ENCODE assay signal across 10 cellular contexts in genomic region chr21:46622226-46622625, GRCh38. TPM values are rescaled to one million over a fixed set of nuclear protein-coding genes. Genes with fewer than 3 reads are reported as not detected.
DNase-seq lines count a peak whose midpoint lies in the region; ATAC-seq and TF ChIP-seq lines count a peak whose summit lies in the region.
"Had no signal": no experiment of that assay in that cellular context is flagged by ENCODE, and none has a peak within 500 bp of the region (broad histone marks: within the 10 kb centered on the region; RNA-seq: fewer than 3 reads in every experiment).

No MANE protein-coding gene starts in this region.

- H3K27ac ChIP-seq in caudate nucleus (ENCODE audit: low read depth, low read length) (peak overlapping the region; percentile 95), WERI-Rb-1 (no peak overlapping the region)
- peak overlapping the region; percentile 80 for H3K27ac ChIP-seq in naive thymus-derived CD4-positive, alpha-beta T cell (ENCODE audit: low read depth, low read length)

- H3K4me3 Mint-ChIP-seq in CD14-positive monocyte = peak overlapping the region; percentile 20 to 71
- H3K4me3 Mint-ChIP-seq in naive thymus-derived CD4-positive, alpha-beta T cell = peak overlapping the region; percentile 62 to 82 (median 76)

- H3K9me3 ChIP-seq in naive thymus-derived CD4-positive, alpha-beta T cell (ENCODE audit: control insufficient read depth in 2 of 3, low read length in 3 of 3) = no peaks in the 10 kb centered on the region
- peaks cover 17% of the 10 kb centered on the region for H3K9me3 ChIP-seq in WERI-Rb-1 (ENCODE audit: severe bottlenecking)

- H3K36me3 Mint-ChIP-seq in CD14-positive monocyte = peaks cover 4 to 12% of the 10 kb centered on the region in 2 donors
- peaks cover 0 to 13% (median 4%) of the 10 kb centered on the region in 5 donors for H3K36me3 Mint-ChIP-seq in naive thymus-derived CD4-positive, alpha-beta T cell

- H3K4me1 ChIP-seq in naive thymus-derived CD4-positive, alpha-beta T cell (ENCODE audit: control insufficient read depth in 2 of 2, insufficient read depth in 2 of 2, low read length in 2 of 2) = peaks cover 35 to 67% of the 10 kb centered on the region in 2 donors

- peaks cover 50% of the 10 kb centered on the region for H3K4me1 Mint-ChIP-seq in CD14-positive monocyte
- H3K4me1 Mint-ChIP-seq in naive thymus-derived CD4-positive, alpha-beta T cell = peaks cover 45 to 84% (median 73%) of the 10 kb centered on the region in 7 donors

- intact Hi-C loops in CD14-positive monocyte (cut with micrococcal nuclease) = no loop called here
- intact Hi-C loops in naive thymus-derived CD4-positive, alpha-beta T cell (cut with micrococcal nuclease) = loop anchor here (1.0 to 2.0 kb wide), 4 partner anchors 11 to 63 kb away; partner anchors contain the start of gene PRMT2 (in 1 of the 2)

- CTCF ChIA-PET in naive thymus-derived CD4-positive, alpha-beta T cell (lab: Charles Lee) = interaction anchor here (0.8 to 1.5 kb wide), 5 partner anchors 11 to 90 kb away, joined by 3 to 5 read pairs (median 4); no protein-coding TSS in a partner anchor

- H3K4me3 ChIP-seq in naive thymus-derived CD4-positive, alpha-beta T cell (ENCODE audit: low read length) = peak overlapping the region; percentile 14
- no peak overlapping the region for H3K4me3 ChIP-seq in WERI-Rb-1 (ENCODE audit: low read depth, low read length)

- H3K27ac Mint-ChIP-seq in CD14-positive monocyte = peak overlapping the region; percentile 89 to 97 (median 96)
- H3K27ac Mint-ChIP-seq in naive thymus-derived CD4-positive, alpha-beta T cell = peak overlapping the region; percentile 93 to 98 (median 97)

- H3K27me3 Mint-ChIP-seq in CD14-positive monocyte (ENCODE audit: low read depth in 3 of 3) = peaks cover 0 to 2% (median 0%) of the 10 kb centered on the region in 3 donors
- H3K27me3 Mint-ChIP-seq in naive thymus-derived CD4-positive, alpha-beta T cell = peaks cover 0 to 2% (median 0%) of the 10 kb centered on the region in 5 donors

- DNase-seq in CD14-positive monocyte (ENCODE audit: low spot score) (no peak), NOMO-1 (lab: John Stamatoyannopoulos, UW; ENCODE audit: unreplicated experiment in 2 of 2) (peak; percentile 82 to 93), caudate nucleus (lab: John Stamatoyannopoulos, UW) (peak in 53 of 61 donors; percentile 29 to 89 (median 68)), WERI-Rb-1 (no peak), NCI-H446 treated with DMSO at 0.1 percent for 48 hours (lab: John Stamatoyannopoulos, UW) (no peak), dedifferentiated amniotic fluid mesenchymal stem cell (ENCODE audit: extremely low spot score) (no peak), RPMI8226 (no peak)
- peak in 7 of 9 donors; percentile 50 to 86 (median 74) for DNase-seq in naive thymus-derived CD4-positive, alpha-beta T cell

- peaks cover 11 to 23% (median 20%) of the 10 kb centered on the region in 7 donors for H3K9me3 Mint-ChIP-seq in CD14-positive monocyte
- H3K9me3 Mint-ChIP-seq in naive thymus-derived CD4-positive, alpha-beta T cell = peaks cover 0 to 18% (median 8%) of the 10 kb centered on the region in 11 donors

- no peaks in the 10 kb centered on the region for H3K27me3 ChIP-seq in naive thymus-derived CD4-positive, alpha-beta T cell (ENCODE audit: control insufficient read depth in 2 of 2, insufficient read depth in 2 of 2, low read length in 2 of 2)
- no peaks in the 10 kb centered on the region for H3K27me3 ChIP-seq in WERI-Rb-1 (ENCODE audit: insufficient read depth, low read depth, severe bottlenecking)

- TF ChIP-seq CTCF in CD14-positive monocyte (IDR thresholded peaks at IDR 0.05) (no peak), WERI-Rb-1 (IDR thresholded peaks at IDR 0.05; ENCODE audit: low read depth, low read length) (no peak)

- POLR2A ChIA-PET in naive thymus-derived CD4-positive, alpha-beta T cell (lab: Charles Lee) = interaction anchor here (1.0 to 7.0 kb wide), 9 partner anchors 12 to 94 kb away, joined by 4 to 128 read pairs (median 14); partner anchors contain the start of genes PRMT2 and S100B

- no peaks in the 10 kb centered on the region for H3K36me3 ChIP-seq in naive thymus-derived CD4-positive, alpha-beta T cell (ENCODE audit: control insufficient read depth in 2 of 3, insufficient read depth in 3 of 3, low read length in 3 of 3)
- no peaks in the 10 kb centered on the region for H3K36me3 ChIP-seq in WERI-Rb-1

- ATAC-seq in naive thymus-derived CD4-positive, alpha-beta T cell = peak; percentile 87
- ATAC-seq: Panc1 had no signal

RNA-seq across cellular contexts. Expression of gene PRMT2, which starts 13.2 kb away (rescaled TPM):
- polyA plus RNA-seq in CD14-positive monocyte = 10 to 100 TPM; 71.5 to 77.2 TPM
- total RNA-seq in naive thymus-derived CD4-positive, alpha-beta T cell = 100 to 1,000 TPM; 125 to 268 (median 177) TPM
- 100 to 1,000 TPM; 326 to 377 TPM for polyA plus RNA-seq in naive thymus-derived CD4-positive, alpha-beta T cell

RNA-seq across cellular contexts. Expression of gene S100B, which starts 17.3 kb away (rescaled TPM):
- polyA plus RNA-seq in CD14-positive monocyte = 1 to 10 TPM in 1 of 2 donors, under 1 TPM in 1; 0.67 to 1.4 TPM
- 1 to 10 TPM in 1 of 5 experiments, under 1 TPM in 4; 0.27 to 2.3 (median 0.95) TPM for total RNA-seq in naive thymus-derived CD4-positive, alpha-beta T cell
- 1 to 10 TPM; 1.1 to 7.0 TPM for polyA plus RNA-seq in naive thymus-derived CD4-positive, alpha-beta T cell
- total RNA-seq: glomerular endothelial cell had no signal

Comparison
In these comparisons a context has a peak if more than half of its experiments do, and no peak if none do; other contexts are left out.
1. DNase-seq: peak in NOMO-1 (2 of 2), caudate nucleus (53 of 61) and naive thymus-derived CD4-positive, alpha-beta T cell (7 of 9); none in CD14-positive monocyte (single experiment), WERI-Rb-1 (single experiment), NCI-H446 treated with DMSO at 0.1 percent for 48 hours (single experiment), dedifferentiated amniotic fluid mesenchymal stem cell (single experiment) and RPMI8226 (single experiment).
2. RNA of gene PRMT2, which starts 13.2 kb away (polyA plus RNA-seq): 326 to 377 TPM in naive thymus-derived CD4-positive, alpha-beta T cell; 71.5 to 77.2 TPM in CD14-positive monocyte; every median in the first group is over 4 times any median in the second.
3. intact Hi-C loops: an anchor here in naive thymus-derived CD4-positive, alpha-beta T cell (1.0 to 2.0 kb wide); none called in CD14-positive monocyte.